ENCODE assay signal across 1 cellular context in genomic region chr5:96111080-96111756, GRCh38.
A peak's percentile ranks its signal among the peaks of the same experiment; 100 is the strongest.
TF ChIP-seq lines count a peak whose summit lies in the region.

No MANE protein-coding gene starts in this region.

TF ChIP-seq in HepG2, 621 proteins besides CTCF, POLR2A, EP300 and RAD21:
- TF ChIP-seq ARID5B (CRISPR knock-in tag; IDR thresholded peaks at IDR 0.05) = 0 out of 2 replicates have a peak, but pooled peaks have one; percentile 17
- TF ChIP-seq ZNF850 (CRISPR knock-in tag; conservative IDR thresholded peaks at IDR 0.05) = no peak
- TF ChIP-seq ZNF136 (CRISPR knock-in tag; IDR thresholded peaks at IDR 0.05; ENCODE audit: low read depth) = no peak
- TF ChIP-seq CHD2 (IDR thresholded peaks at IDR 0.05; ENCODE audit: low read depth, low read length) = no peak
- TF ChIP-seq SATB2 (CRISPR knock-in tag; IDR thresholded peaks at IDR 0.05) = no peak
- TF ChIP-seq DNMT3B (CRISPR knock-in tag; conservative IDR thresholded peaks at IDR 0.05) = 0 out of 2 replicates have a peak, but pooled peaks have one; percentile 37
- TF ChIP-seq IRF2 (CRISPR knock-in tag; IDR thresholded peaks at IDR 0.05) = no peak
- no peak for TF ChIP-seq HBP1 (CRISPR knock-in tag; IDR thresholded peaks at IDR 0.05; ENCODE audit: low read depth)
- no peak for TF ChIP-seq NFRKB (IDR thresholded peaks at IDR 0.05)
- no peak for TF ChIP-seq SNAPC2 (CRISPR knock-in tag; IDR thresholded peaks at IDR 0.05)
- no peak for TF ChIP-seq ZNF329 (CRISPR knock-in tag; IDR thresholded peaks at IDR 0.05; ENCODE audit: low read depth)
- no peak for TF ChIP-seq BORCS8-MEF2B (CRISPR knock-in tag; IDR thresholded peaks at IDR 0.05)
- no peak for TF ChIP-seq SP140L (CRISPR knock-in tag; IDR thresholded peaks at IDR 0.05; ENCODE audit: borderline replicate concordance)
- TF ChIP-seq RBM22 (optimal IDR thresholded peaks at IDR 0.05; ENCODE audit: low read length) = no peak
- no peak for TF ChIP-seq MIER2 (CRISPR knock-in tag; IDR thresholded peaks at IDR 0.05)
- TF ChIP-seq PAX8 (CRISPR knock-in tag; IDR thresholded peaks at IDR 0.05; ENCODE audit: borderline replicate concordance) = no peak
- TF ChIP-seq ZFP82 (CRISPR knock-in tag; IDR thresholded peaks at IDR 0.05; ENCODE audit: borderline replicate concordance) = no peak
- TF ChIP-seq BCL3 (CRISPR knock-in tag; IDR thresholded peaks at IDR 0.05) = no peak
- 0 out of 2 replicates have a peak, but pooled peaks have one; percentile 10 for TF ChIP-seq HNF4A (CRISPR knock-in tag; IDR thresholded peaks at IDR 0.05)
- no peak for TF ChIP-seq HOXA7 (CRISPR knock-in tag; IDR thresholded peaks at IDR 0.05)
TF ChIP-seq in HepG2: peak in this region for 3.
